1 cellular context compared by ENCODE assay signal in genomic region chr17:40134184-40134583, GRCh38.
A peak's percentile ranks its signal among the peaks of the same experiment; 100 is the strongest.
TF ChIP-seq lines count a peak whose summit lies in the region.

No MANE protein-coding gene starts in this region.

TF ChIP-seq in HepG2, 621 proteins besides CTCF, POLR2A, EP300 and RAD21:
- TF ChIP-seq FOXA1 (IDR thresholded peaks at IDR 0.05) (no peak), FOXA1 (CRISPR knock-in tag; IDR thresholded peaks at IDR 0.05) (no peak), POLR2AphosphoS2 (IDR thresholded peaks at IDR 0.05; ENCODE audit: low read depth, low read length) (0 out of 2 replicates have a peak, but pooled peaks have one; percentile 11)
